8 cellular contexts compared by ENCODE assay signal in the genomic region with DNA sequence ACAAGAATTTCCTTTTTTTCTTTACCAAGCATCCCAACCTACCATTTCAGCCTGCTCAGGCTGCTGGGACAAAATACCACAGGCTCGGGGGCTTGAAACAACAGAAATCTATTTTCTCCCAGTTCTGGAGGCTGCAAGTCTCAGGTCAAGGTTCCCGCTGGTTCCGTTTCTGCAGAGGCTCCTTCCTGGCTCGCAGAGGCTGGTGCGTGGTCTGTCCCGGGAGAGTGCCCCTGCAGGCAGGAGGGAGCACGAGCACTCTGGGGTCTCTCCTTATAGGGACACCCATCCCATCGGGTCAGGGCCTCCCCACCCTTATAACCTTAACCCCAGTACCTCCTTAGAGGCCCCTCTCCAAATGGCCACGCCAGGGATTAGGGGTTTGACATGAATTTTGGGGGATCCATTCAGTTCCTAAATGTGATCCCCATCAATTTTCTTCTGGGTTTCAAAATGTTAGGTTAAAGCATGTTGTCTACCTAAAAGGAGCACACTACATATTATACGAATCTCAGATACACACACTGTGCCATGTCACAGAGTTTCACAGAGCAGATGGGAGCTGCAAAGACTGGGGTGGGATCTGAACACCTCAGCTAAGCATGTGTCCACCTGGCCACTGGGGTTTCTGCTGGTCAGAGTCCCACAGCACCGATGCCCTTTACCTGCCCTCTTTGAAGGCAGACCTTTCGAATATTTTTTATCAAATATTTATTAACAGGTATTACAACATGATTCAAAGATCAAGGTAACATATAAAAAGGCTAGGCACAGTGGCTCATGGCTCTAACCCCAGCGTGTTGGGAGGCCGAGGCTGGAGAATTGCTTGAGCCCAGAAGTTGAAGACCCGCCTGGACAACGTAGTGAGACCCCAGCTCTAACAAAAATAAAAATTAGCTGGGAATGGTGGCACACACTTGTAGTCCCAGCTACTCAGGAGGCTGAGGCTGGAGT. TPM values are rescaled to one million over a fixed set of nuclear protein-coding genes. Genes with fewer than 3 reads are reported as not detected.
DNase-seq lines count a peak whose midpoint lies in the region; ATAC-seq, FAIRE-seq and TF ChIP-seq lines count a peak whose summit lies in the region.

No MANE protein-coding gene starts in this region.

- peak overlapping the region; percentile 91 for H3K9ac ChIP-seq in IMR-90 (ENCODE audit: low read depth, low read length)

- peak; percentile 52 for TF ChIP-seq CTCF in IMR-90 (conservative IDR thresholded peaks at IDR 0.05; ENCODE audit: low read depth, low read length)

- H2AFZ ChIP-seq in IMR-90 (replicated peaks; ENCODE audit: low read length, poor library complexity) = peak overlapping the region; percentile 90

- peak overlapping the region; percentile 97 for H2BK5ac ChIP-seq in IMR-90 (ENCODE audit: low read depth, low read length, poor library complexity, severe bottlenecking)

- peak overlapping the region; percentile 99 for H3K23ac ChIP-seq in IMR-90 (ENCODE audit: low read depth, low read length)

- FAIRE-seq in small intestine (lab: Jason Lieb, UNC) = no peak

- H3K27me3 Mint-ChIP-seq in T-helper 1 cell treated with Interleukin-12 subunit alpha and Interleukin-12 subunit beta and Interleukin-4 antibody, amounts not matched to agents 30 μg/mL and 1 μg/mL, for 36 hours (ENCODE audit: low read depth) = no peaks in the 10 kb centered on the region
- H3K27me3 Mint-ChIP-seq in activated naive CD8-positive, alpha-beta T cell treated with anti-CD3 and anti-CD28 coated beads, Interleukin-2, amount 50 U/mL, for 24 hours = no peaks in the 10 kb centered on the region

- H3K4me1 Mint-ChIP-seq in T-helper 1 cell treated with Interleukin-12 subunit alpha and Interleukin-12 subunit beta and Interleukin-4 antibody, amounts not matched to agents 30 μg/mL and 1 μg/mL, for 36 hours (ENCODE audit: low read depth) = peaks cover 5% of the 10 kb centered on the region
- H3K4me1 Mint-ChIP-seq in activated naive CD8-positive, alpha-beta T cell treated with anti-CD3 and anti-CD28 coated beads, Interleukin-2, amount 50 U/mL, for 24 hours = peaks cover 3% of the 10 kb centered on the region

- H3K4me3 Mint-ChIP-seq in T-helper 1 cell treated with Interleukin-12 subunit alpha and Interleukin-12 subunit beta and Interleukin-4 antibody, amounts not matched to agents 30 μg/mL and 1 μg/mL, for 36 hours = peak overlapping the region; percentile 67
- peak overlapping the region; percentile 71 for H3K4me3 Mint-ChIP-seq in activated naive CD8-positive, alpha-beta T cell treated with anti-CD3 and anti-CD28 coated beads, Interleukin-2, amount 50 U/mL, for 24 hours

- H3K4me1 ChIP-seq in IMR-90 (ENCODE audit: control insufficient read depth, insufficient read depth, low read length) (peaks cover 13% of the 10 kb centered on the region), small intestine (ENCODE audit: control insufficient read depth in 2 of 2, insufficient read depth in 1 of 2, low read depth in 1 of 2, low read length in 1 of 2) (peaks cover 0 to 7% of the 10 kb centered on the region in 2 donors)

- peaks cover 2% of the 10 kb centered on the region for H3K36me3 Mint-ChIP-seq in T-helper 1 cell treated with Interleukin-12 subunit alpha and Interleukin-12 subunit beta and Interleukin-4 antibody, amounts not matched to agents 30 μg/mL and 1 μg/mL, for 36 hours (ENCODE audit: low read depth)
- H3K36me3 Mint-ChIP-seq in activated naive CD8-positive, alpha-beta T cell treated with anti-CD3 and anti-CD28 coated beads, Interleukin-2, amount 50 U/mL, for 24 hours (ENCODE audit: low read depth) = peaks cover 10% of the 10 kb centered on the region

- peaks cover 10% of the 10 kb centered on the region; the same call in 1 of the 2 replicates for H3K9me1 ChIP-seq in IMR-90 (ENCODE audit: insufficient read depth, low read length)

- H4K8ac ChIP-seq in IMR-90 (ENCODE audit: low read depth in 2 of 2, low read length in 2 of 2) = peak overlapping the region; percentile 72 to 96

- peak overlapping the region; percentile 99 for H2BK120ac ChIP-seq in IMR-90 (ENCODE audit: low read depth, low read length)

- POLR2A ChIA-PET in IMR-90 (lab: Charles Lee; ENCODE audit: unreplicated experiment) = interaction anchor here (0.6 kb wide), 1 partner anchor 17 kb away, joined by 3 read pairs; no protein-coding TSS in a partner anchor

- no peaks in the 10 kb centered on the region for H3K9me3 ChIP-seq in IMR-90 (ENCODE audit: control insufficient read depth, insufficient read depth, low read length)
- H3K9me3 ChIP-seq in small intestine (ENCODE audit: control insufficient read depth, low read depth) = no peaks in the 10 kb centered on the region

- peak overlapping the region; percentile 98 for H2BK15ac ChIP-seq in IMR-90 (ENCODE audit: low read depth, low read length)

- H3K27ac ChIP-seq in IMR-90 (ENCODE audit: insufficient read depth, low read length) (peak overlapping the region; percentile 99), small intestine (ENCODE audit: low read depth in 1 of 2, low read length in 1 of 2) (peak overlapping the region; percentile 55 to 92)

- 100% methylated on average over 1 of the region's 16 CpGs; no CpG with 5 or more reads in 1 of the 2 experiments for WGBS in IMR-90 (ENCODE audit: extremely low coverage in 2 of 2, insufficient read length in 1 of 2), 2 experiments
- WGBS in small intestine, 3 donors = 67 to 78% (median 69%) methylated on average over 16 of the region's 16 CpGs

- intact Hi-C loops in IMR-90 (cut with micrococcal nuclease) = loop anchor here (1.0 kb wide), 2 partner anchors 21 to 38 kb away; a partner anchor contains a TSS

- peak overlapping the region; percentile 98 for H4K5ac ChIP-seq in IMR-90 (ENCODE audit: low read depth, low read length)

- peak overlapping the region; percentile 89 for H2BK20ac ChIP-seq in IMR-90 (ENCODE audit: low read depth, low read length)

- H4K20me1 ChIP-seq in IMR-90 (ENCODE audit: insufficient read depth, low read length) = no peaks in the 10 kb centered on the region

- peak overlapping the region; percentile 89 for H3K4me2 ChIP-seq in IMR-90 (ENCODE audit: low read depth, low read length)

- in situ Hi-C loops in IMR-90 (cut with MboI; ENCODE audit: low sequenced_read_pairs) = no loop called here

- ATAC-seq in IMR-90 (ENCODE audit: low read depth) (peak; percentile 55), HG03439 (IDR thresholded peaks at IDR 0.05; ENCODE audit: unreplicated experiment) (no peak)
- peak; percentile 65 for ATAC-seq in activated naive CD8-positive, alpha-beta T cell treated with anti-CD3 and anti-CD28 coated beads, Interleukin-2, amount 50 U/mL, for 24 hours

- H2AK9ac ChIP-seq in IMR-90 (replicated peaks; ENCODE audit: low read depth, low read length, poor library complexity) = peak overlapping the region; percentile 96

- BruUV-seq in IMR-90 (replicated peaks; lab: Mats Ljungman, UMichigan) = no TSS peak

- H2AK5ac ChIP-seq in IMR-90 (ENCODE audit: low read depth, low read length) = peak overlapping the region; percentile 98

- TF ChIP-seq POLR2A in IMR-90 (IDR thresholded peaks at IDR 0.05; ENCODE audit: low read depth, low read length) = no peak

- H3K27me3 ChIP-seq in IMR-90 (ENCODE audit: control insufficient read depth, insufficient read depth, low read length) (no peaks in the 10 kb centered on the region), small intestine (ENCODE audit: control insufficient read depth in 2 of 2, insufficient read depth in 2 of 2, low read length in 2 of 2) (no peaks in the 10 kb centered on the region)

- peak overlapping the region; percentile 45 for H3K27ac Mint-ChIP-seq in T-helper 1 cell treated with Interleukin-12 subunit alpha and Interleukin-12 subunit beta and Interleukin-4 antibody, amounts not matched to agents 30 μg/mL and 1 μg/mL, for 36 hours
- H3K27ac Mint-ChIP-seq in activated naive CD8-positive, alpha-beta T cell treated with anti-CD3 and anti-CD28 coated beads, Interleukin-2, amount 50 U/mL, for 24 hours = peak overlapping the region; percentile 86

- TF ChIP-seq RAD21 in IMR-90 (IDR thresholded peaks at IDR 0.05; ENCODE audit: low read length) = peak; percentile 34; the same call in 1 of the 2 replicates

- peak overlapping the region; percentile 99 for H4K91ac ChIP-seq in IMR-90 (ENCODE audit: insufficient read depth, low read depth, low read length)

- peak overlapping the region; percentile 95 for H3K14ac ChIP-seq in IMR-90 (replicated peaks; ENCODE audit: low read depth, low read length)

- peaks cover 9% of the 10 kb centered on the region for H3K36me3 ChIP-seq in IMR-90 (ENCODE audit: control insufficient read depth, insufficient read depth, low read length)
- H3K36me3 ChIP-seq in small intestine (ENCODE audit: control insufficient read depth in 2 of 2, insufficient read depth in 2 of 2, low read length in 2 of 2) = peaks cover 0 to 3% of the 10 kb centered on the region in 2 donors

- CTCF ChIA-PET in IMR-90 (lab: Yijun Ruan, JAX) = no interaction called here

- H3K56ac ChIP-seq in IMR-90 (ENCODE audit: extremely low read depth, insufficient read depth, low read length) = peak overlapping the region; percentile 91

- peak overlapping the region; percentile 43 for H3K4me3 ChIP-seq in IMR-90 (ENCODE audit: insufficient read depth, low read depth, low read length)
- no peak overlapping the region for H3K4me3 ChIP-seq in small intestine (ENCODE audit: low read depth in 1 of 2, low read length in 2 of 2)

- H3K4ac ChIP-seq in IMR-90 (ENCODE audit: low read depth, low read length) = peak overlapping the region; percentile 99

- dilution Hi-C loops in IMR-90 (cut with HindIII; ENCODE audit: low sequenced_read_pairs, unreplicated experiment) = no loop called here

- H3K9me3 Mint-ChIP-seq in T-helper 1 cell treated with Interleukin-12 subunit alpha and Interleukin-12 subunit beta and Interleukin-4 antibody, amounts not matched to agents 30 μg/mL and 1 μg/mL, for 36 hours = no peaks in the 10 kb centered on the region
- H3K9me3 Mint-ChIP-seq in activated naive CD8-positive, alpha-beta T cell treated with anti-CD3 and anti-CD28 coated beads, Interleukin-2, amount 50 U/mL, for 24 hours = no peaks in the 10 kb centered on the region

- DNase-seq in T-helper 1 cell = no peak
- DNase-seq in IMR-90 = peak; percentile 56
- DNase-seq in activated naive CD8-positive, alpha-beta T cell treated with anti-CD3 and anti-CD28 coated beads, Interleukin-2, amount 50 U/mL, for 24 hours = peak; percentile 20
- DNase-seq in hepatic stellate cell (ENCODE audit: low spot score) = peak; percentile 73
- peak; percentile 62 for DNase-seq in small intestine
- DNase-seq in DMS153 treated with DMSO at 0.1 percent for 48 hours (lab: John Stamatoyannopoulos, UW; ENCODE audit: unreplicated experiment) = no peak

- peak overlapping the region; percentile 98 for H3K18ac ChIP-seq in IMR-90 (ENCODE audit: low read depth, low read length)

- H3K79me1 ChIP-seq in IMR-90 (ENCODE audit: low read depth in 1 of 2, low read length in 2 of 2) = peaks cover 4 to 12% of the 10 kb centered on the region in 2 experiments; a peak in 3 of 4 replicates

RNA-seq across cellular contexts. Expression of a gene that starts 17.6 kb away (rescaled TPM):
- 43.2 and 49.7 TPM in 2 replicates for total RNA-seq in IMR-90 (2012; rRNA removed)
- 40.7 and 46.0 TPM in 2 replicates for polyA plus RNA-seq in IMR-90 (2012; rRNA removed)
- polyA plus RNA-seq in IMR-90 (2012; cell fraction: cytosol; rRNA removed) = 29.8 and 43.8 TPM in 2 replicates
- polyA plus RNA-seq in IMR-90 (2012; cell fraction: nucleus; rRNA removed; ENCODE audit: low replicate concordance) = 17.0 and 52.0 TPM in 2 replicates
- polyA plus RNA-seq in small intestine = 100 to 1,000 TPM in 2 of 3 donors, 10 to 100 TPM in 1; 65.4 to 615 (median 326) TPM

RNA-seq across cellular contexts. Expression of a gene that starts 21.2 kb away (rescaled TPM):
- 23.7 and 38.3 TPM in 2 replicates for total RNA-seq in IMR-90 (2012; rRNA removed)
- polyA plus RNA-seq in IMR-90 (2012; rRNA removed) (21.7 and 23.5 TPM in 2 replicates), small intestine (10 to 100 TPM in 1 of 3 donors, 1 to 10 TPM in 2; 5.1 to 16.4 (median 5.6) TPM)
- polyA plus RNA-seq in IMR-90 (2012; cell fraction: cytosol; rRNA removed) = 11.6 and 14.9 TPM in 2 replicates
- 6.1 and 14.1 TPM in 2 replicates for polyA plus RNA-seq in IMR-90 (2012; cell fraction: nucleus; rRNA removed; ENCODE audit: low replicate concordance)

RNA-seq across cellular contexts. Expression of a gene that starts 38.1 kb away (rescaled TPM):
- 3,111 and 3,387 TPM in 2 replicates for total RNA-seq in IMR-90 (2012; rRNA removed)
- polyA plus RNA-seq in IMR-90 (2012; rRNA removed) (1,199 and 1,260 TPM in 2 replicates), small intestine (1,000 to 10,000 TPM; 1,641 to 2,574 (median 2,513) TPM)
- 1,489 and 3,890 TPM in 2 replicates for polyA plus RNA-seq in IMR-90 (2012; cell fraction: cytosol; rRNA removed)
- 261 and 727 TPM in 2 replicates for polyA plus RNA-seq in IMR-90 (2012; cell fraction: nucleus; rRNA removed; ENCODE audit: low replicate concordance)

RNA-seq across cellular contexts. Expression of a gene that starts 58.0 kb away (rescaled TPM):
- total RNA-seq in IMR-90 (2012; rRNA removed) = under 0.01 and 0.28 TPM in 2 replicates
- polyA plus RNA-seq in IMR-90 (2012; rRNA removed) = 0.24 and 0.55 TPM in 2 replicates
- polyA plus RNA-seq in IMR-90 (2012; cell fraction: cytosol; rRNA removed) = 0.34 and 0.45 TPM in 2 replicates
- polyA plus RNA-seq in IMR-90 (2012; cell fraction: nucleus; rRNA removed; ENCODE audit: low replicate concordance) = 0.12 TPM in 1 of 2 replicates, not detected in the other
- polyA plus RNA-seq in small intestine = 1 to 10 TPM in 2 of 3 donors, not detected in 1; 2.2 to 4.1 TPM

Comparison
In these comparisons a context has a peak if more than half of its experiments do, and no peak if none do; other contexts are left out.
1. DNase-seq: peak in IMR-90 (single experiment), activated naive CD8-positive, alpha-beta T cell treated with anti-CD3 and anti-CD28 coated beads, Interleukin-2, amount 50 U/mL, for 24 hours (single experiment), hepatic stellate cell (single experiment) and small intestine (single experiment); none in T-helper 1 cell (0 of 5) and DMS153 treated with DMSO at 0.1 percent for 48 hours (single experiment).